In the genomic region with DNA sequence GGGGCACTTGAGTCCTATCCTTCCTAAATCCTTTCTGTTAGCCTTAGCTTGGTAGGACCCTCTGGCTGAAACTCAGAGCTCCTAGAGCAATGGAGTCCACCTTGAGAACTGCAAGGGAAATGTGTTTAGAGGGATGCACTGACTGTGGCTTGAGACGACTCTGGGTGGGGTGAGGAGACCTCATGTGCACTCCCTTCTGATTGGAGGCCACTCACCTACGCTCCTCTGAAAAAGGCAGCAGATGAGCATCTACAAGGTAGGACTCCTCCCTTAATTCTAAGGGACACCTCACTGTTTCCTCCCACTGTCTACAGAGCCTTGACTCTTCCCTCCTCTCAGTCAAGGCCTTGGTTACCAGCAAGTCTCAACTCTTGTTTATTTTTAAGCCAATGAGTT, we compare ENCODE assay signal across 1 cellular context.
TF ChIP-seq lines count a peak whose summit lies in the region.

No MANE protein-coding gene starts in this region.

TF ChIP-seq in GM12878, 131 proteins besides CTCF, POLR2A, EP300 and RAD21:
- TF ChIP-seq EGR1 (IDR thresholded peaks at IDR 0.05; ENCODE audit: borderline replicate concordance in 1 of 2, low read depth in 2 of 2, low read length in 2 of 2) (no peak), RFX5 (IDR thresholded peaks at IDR 0.05; ENCODE audit: low read depth, low read length) (no peak), SIN3A (IDR thresholded peaks at IDR 0.05; ENCODE audit: low read depth, low read length) (no peak), STAT3 (IDR thresholded peaks at IDR 0.05; ENCODE audit: low read depth, low read length) (no peak), STAT1 (conservative IDR thresholded peaks at IDR 0.05) (no peak), ZNF622 (IDR thresholded peaks at IDR 0.05) (no peak), FOXK2 (IDR thresholded peaks at IDR 0.05) (no peak), ATF2 (IDR thresholded peaks at IDR 0.05; ENCODE audit: low read length) (no peak), NFXL1 (IDR thresholded peaks at IDR 0.05; ENCODE audit: borderline replicate concordance) (no peak), ZNF274 (IDR thresholded peaks at IDR 0.05; ENCODE audit: insufficient read depth, insufficient read length) (no peak), RCOR1 (conservative IDR thresholded peaks at IDR 0.05; ENCODE audit: low read depth, low read length) (no peak), KAT2A (conservative IDR thresholded peaks at IDR 0.05; ENCODE audit: control insufficient read depth, low read depth, low read length) (no peak), BMI1 (IDR thresholded peaks at IDR 0.05; ENCODE audit: borderline replicate concordance) (no peak)
